Comparison of ENCODE assay signal across 1 cellular context in genomic region chr3:27657871-27658270, GRCh38.
TF ChIP-seq lines count a peak whose summit lies in the region.

No MANE protein-coding gene starts in this region.

TF ChIP-seq in H1, 55 proteins besides CTCF, POLR2A, EP300 and RAD21:
- TF ChIP-seq KDM4A (IDR thresholded peaks at IDR 0.05; ENCODE audit: low read depth, low read length, severe bottlenecking) (no peak), USF2 (IDR thresholded peaks at IDR 0.05; ENCODE audit: low read length) (no peak), SRF (IDR thresholded peaks at IDR 0.05; ENCODE audit: low read depth, low read length) (no peak), CTBP2 (IDR thresholded peaks at IDR 0.05; ENCODE audit: borderline replicate concordance, insufficient read depth, insufficient read length, low read length) (no peak), ATF2 (IDR thresholded peaks at IDR 0.05; ENCODE audit: low read length) (no peak), SIX5 (IDR thresholded peaks at IDR 0.05; ENCODE audit: low read depth, low read length) (no peak), YY1 (IDR thresholded peaks at IDR 0.05; ENCODE audit: low read depth, low read length) (no peak), NANOG (IDR thresholded peaks at IDR 0.05; ENCODE audit: insufficient read depth, low read depth, low read length, poor library complexity, severe bottlenecking) (no peak), CBX8 (IDR thresholded peaks at IDR 0.05; ENCODE audit: borderline replicate concordance, low read depth, low read length) (no peak), CEBPB (IDR thresholded peaks at IDR 0.05; ENCODE audit: low read depth, low read length) (no peak), HDAC6 (IDR thresholded peaks at IDR 0.05; ENCODE audit: low read depth, low read length) (no peak), GABPA (IDR thresholded peaks at IDR 0.05; ENCODE audit: borderline replicate concordance, insufficient read depth, low read length) (no peak), CHD7 (IDR thresholded peaks at IDR 0.05; ENCODE audit: insufficient replicate concordance, low read length) (no peak), RXRA (IDR thresholded peaks at IDR 0.05; ENCODE audit: insufficient read depth, low read depth, low read length) (no peak), FOSL1 (IDR thresholded peaks at IDR 0.05; ENCODE audit: insufficient read depth, low read depth, low read length) (no peak), RFX5 (IDR thresholded peaks at IDR 0.05; ENCODE audit: borderline replicate concordance, low read depth, low read length) (no peak)
TF ChIP-seq in H1: peak in this region for 0.
